In the genomic region with DNA sequence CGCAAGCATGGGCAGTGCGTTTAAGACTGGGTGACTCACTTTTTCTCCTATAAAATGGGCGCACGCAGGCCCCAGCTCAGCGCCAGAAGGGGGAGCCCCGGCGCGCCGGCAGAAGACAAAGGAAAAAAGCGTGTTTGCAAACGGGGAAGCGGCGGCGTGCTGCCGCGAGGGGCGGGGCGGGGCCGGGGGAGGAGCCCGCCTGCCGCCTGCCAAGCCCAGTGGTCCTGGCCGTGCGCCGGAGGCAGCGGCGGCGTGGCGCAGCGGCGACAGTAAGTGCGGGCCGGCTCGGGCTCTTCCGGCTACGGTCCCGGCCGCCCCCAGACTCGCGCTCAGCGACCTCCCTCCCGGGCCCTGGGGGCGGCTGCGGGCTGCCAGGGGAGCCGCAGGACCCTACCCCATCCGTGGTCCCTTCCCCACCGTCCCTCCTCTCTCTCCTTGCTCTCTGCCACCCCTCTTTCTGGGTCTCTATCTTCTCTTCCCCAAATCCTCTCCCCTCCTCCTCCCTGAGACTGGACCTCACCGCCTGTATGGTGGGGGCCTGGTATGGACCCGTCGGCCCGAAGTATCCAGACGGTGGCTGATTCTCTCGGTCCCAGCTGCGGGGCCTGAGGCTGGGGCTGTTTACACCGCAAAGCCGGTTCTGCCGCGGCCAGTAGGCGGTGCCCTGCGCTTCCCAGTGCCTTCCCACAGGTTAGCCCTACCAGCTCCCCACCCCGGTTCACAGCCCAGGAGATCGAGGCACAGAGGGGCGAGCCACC, we compare ENCODE assay signal across 8 cellular contexts. TPM values are rescaled to one million over a fixed set of nuclear protein-coding genes. Genes with fewer than 3 reads are reported as not detected.
DNase-seq lines count a peak whose midpoint lies in the region; ATAC-seq, FAIRE-seq and TF ChIP-seq lines count a peak whose summit lies in the region.

A gene (plus strand): TSS at position 218 of the 758 bp plus-strand sequence. CDS start 51 bp downstream, at position 269.

- TF ChIP-seq CTCF in Loucy (conservative IDR thresholded peaks at IDR 0.05; ENCODE audit: low read length) (peak; percentile 67), pancreas (IDR thresholded peaks at IDR 0.05) (peak; percentile 14 to 42 (median 26)), thyroid gland (IDR thresholded peaks at IDR 0.05) (peak; percentile 20 to 79 (median 68))

- ATAC-seq in SK-N-SH treated with all-trans-retinoic acid at 6 μM for 48 hours (peak; percentile 93), Right ventricle myocardium superior (ENCODE audit: poor library complexity) (peak; percentile 97), pancreas (peak; percentile 94 to 96 (median 95))
- peak; percentile 91 to 92 for ATAC-seq in activated naive CD4-positive, alpha-beta T cell treated with anti-CD3 and anti-CD28 coated beads, Interleukin-2, amount 50 U/mL, for 72 hours

- H3K4me3 ChIP-seq in GM23248 (peak within 1 kb of the TSS; percentile 95), Loucy (ENCODE audit: low read length, poor library complexity, severe bottlenecking) (peak within 1 kb of the TSS; percentile 97), pancreas (peak within 1 kb of the TSS; percentile 57 to 87 (median 78)), thyroid gland (replicated peaks in 1 of 3) (peak within 1 kb of the TSS; percentile 67 to 70 (median 69))

- in situ Hi-C loops in GM23248 (cut with MboI), result no loop called here

- H3F3A ChIP-seq in GM23248 (ENCODE audit: insufficient read depth) (no peaks in the 10 kb centered on the region), Loucy (ENCODE audit: low read depth) (peaks cover 9% of the 10 kb centered on the region; the same call in 1 of the 2 replicates)

- no peaks in the 10 kb centered on the region for H4K20me1 ChIP-seq in GM23248 (ENCODE audit: insufficient read depth)
- H4K20me1 ChIP-seq in Loucy (ENCODE audit: insufficient read depth, low read length, poor library complexity, severe bottlenecking), result no peaks in the 10 kb centered on the region

- H3K36me3 ChIP-seq in GM23248 (ENCODE audit: low read depth), result no peaks in the 10 kb centered on the region
- H3K36me3 ChIP-seq in Loucy (ENCODE audit: insufficient read depth, low read length), result no peaks in the 10 kb centered on the region
- H3K36me3 ChIP-seq in pancreas, result no peaks in the 10 kb centered on the region
- peaks cover 0 to 3% of the 10 kb centered on the region in 2 donors for H3K36me3 ChIP-seq in thyroid gland

- peak within 1 kb of the TSS; percentile 85 for H3K9ac ChIP-seq in GM23248
- peak within 1 kb of the TSS; percentile 91 for H3K9ac ChIP-seq in Loucy (ENCODE audit: low read depth, low read length, poor library complexity, severe bottlenecking)

- H3K9me3 Mint-ChIP-seq in activated naive CD4-positive, alpha-beta T cell treated with anti-CD3 and anti-CD28 coated beads, Interleukin-2, amount 50 U/mL, for 72 hours, result peaks cover 0 to 3% of the 10 kb centered on the region in 2 donors

- peak in 1 of 2 donors; percentile 76 for TF ChIP-seq POLR2A in thyroid gland (IDR thresholded peaks at IDR 0.05)

- intact Hi-C loops in Right ventricle myocardium superior (cut with DNase I), result loop anchor here (5.0 to 10.0 kb wide), 4 partner anchors 256 to 576 kb away; no protein-coding TSS in a partner anchor
- intact Hi-C loops in pancreas (cut with DNase I), result loop anchor here in 2 of 3 donors (10.0 kb wide), 3 partner anchors 246 to 286 kb away; no protein-coding TSS in a partner anchor
- intact Hi-C loops in thyroid gland (cut with DNase I), result loop anchor here (5.0 kb wide), 3 partner anchors 253 to 493 kb away; no protein-coding TSS in a partner anchor

- H3K9me2 ChIP-seq in GM23248 (ENCODE audit: insufficient read depth) (no peaks in the 10 kb centered on the region), Loucy (replicated peaks; ENCODE audit: low read depth, low read length) (no peaks in the 10 kb centered on the region)

- H2AFZ ChIP-seq in GM23248, result peak within 1 kb of the TSS; percentile 97
- H2AFZ ChIP-seq in Loucy (ENCODE audit: low read length), result peak within 1 kb of the TSS; percentile 99

- peak; percentile 81 for DNase-seq in EL
- peak; percentile 92 for DNase-seq in GM23248
- DNase-seq in activated naive CD4-positive, alpha-beta T cell treated with anti-CD3 and anti-CD28 coated beads, Interleukin-2, amount 50 U/mL, for 72 hours (ENCODE audit: low spot score in 2 of 2), result peak; percentile 80 to 92
- peak; percentile 88 for DNase-seq in Right ventricle myocardium superior
- DNase-seq in pancreas, result peak; percentile 75 to 92 (median 83)
- peak; percentile 85 for DNase-seq in thyroid gland

- H3K4me2 ChIP-seq in GM23248 (ENCODE audit: unreplicated experiment), result peak within 1 kb of the TSS; percentile 93
- H3K4me2 ChIP-seq in Loucy (ENCODE audit: low read depth, low read length, poor library complexity, severe bottlenecking), result peak within 1 kb of the TSS; percentile 96

- H3K9me3 ChIP-seq in GM23248 (ENCODE audit: low read depth), result no peaks in the 10 kb centered on the region
- H3K9me3 ChIP-seq in Loucy (ENCODE audit: insufficient read depth, low read depth, low read length), result no peaks in the 10 kb centered on the region
- no peaks in the 10 kb centered on the region for H3K9me3 ChIP-seq in pancreas
- no peaks in the 10 kb centered on the region for H3K9me3 ChIP-seq in thyroid gland

- 1 to 3% methylated on average over 31 to 55 of the region's 62 CpGs for WGBS in GM23248 (ENCODE audit: low coverage in 1 of 2, low lambda C conversion rate in 2 of 2, missing lambda C conversion rate in 2 of 2), 2 experiments
- 1% methylated on average over 61 to 62 of the region's 62 CpGs for WGBS in pancreas, 2 donors
- 1% methylated on average over 30 to 53 of the region's 62 CpGs for WGBS in thyroid gland, 2 donors

- peaks cover 6 to 7% of the 10 kb centered on the region in 2 donors for H3K36me3 Mint-ChIP-seq in activated naive CD4-positive, alpha-beta T cell treated with anti-CD3 and anti-CD28 coated beads, Interleukin-2, amount 50 U/mL, for 72 hours

- H3K27ac ChIP-seq in GM23248, result no peak within 1 kb of the TSS
- peak within 1 kb of the TSS in 2 of 4 donors; percentile 59 to 67 for H3K27ac ChIP-seq in pancreas
- H3K27ac ChIP-seq in thyroid gland, result peak within 1 kb of the TSS; percentile 77 to 80 (median 78)

- no peak for FAIRE-seq in pancreas (lab: Jason Lieb, UNC)

- peaks cover under 1% of the 10 kb centered on the region; the same call in 1 of the 2 replicates for H3K4me1 ChIP-seq in GM23248 (ENCODE audit: insufficient read depth)
- H3K4me1 ChIP-seq in Loucy (ENCODE audit: insufficient read depth, low read length, poor library complexity, severe bottlenecking), result peaks cover 54% of the 10 kb centered on the region
- peaks cover 0 to 6% (median 0%) of the 10 kb centered on the region in 3 donors for H3K4me1 ChIP-seq in pancreas
- peaks cover 14 to 32% of the 10 kb centered on the region in 2 donors for H3K4me1 ChIP-seq in thyroid gland

- H3K79me2 ChIP-seq in GM23248 (ENCODE audit: insufficient read depth), result no peaks in the 10 kb centered on the region
- peaks cover 25% of the 10 kb centered on the region for H3K79me2 ChIP-seq in Loucy (ENCODE audit: insufficient read depth, low read length)

- peak within 1 kb of the TSS; percentile 88 to 93 for H3K27ac Mint-ChIP-seq in activated naive CD4-positive, alpha-beta T cell treated with anti-CD3 and anti-CD28 coated beads, Interleukin-2, amount 50 U/mL, for 72 hours

- H3K27me3 ChIP-seq in GM23248 (replicated peaks; ENCODE audit: insufficient read depth) (no peaks in the 10 kb centered on the region), Loucy (ENCODE audit: insufficient read depth, low read length, poor library complexity, severe bottlenecking) (no peaks in the 10 kb centered on the region), pancreas (no peaks in the 10 kb centered on the region), thyroid gland (no peaks in the 10 kb centered on the region)

TF ChIP-seq in SK-N-SH treated with all-trans-retinoic acid at 6 μM for 48 hours, 23 proteins besides CTCF, POLR2A, EP300 and RAD21:
- TF ChIP-seq ZNF70 (CRISPR knock-in tag; IDR thresholded peaks at IDR 0.05) (no peak), RARB (CRISPR knock-in tag; IDR thresholded peaks at IDR 0.05) (no peak), OSR1 (CRISPR knock-in tag; IDR thresholded peaks at IDR 0.05) (no peak), ZNF8 (CRISPR knock-in tag; IDR thresholded peaks at IDR 0.05) (0 out of 2 replicates have a peak, but pooled peaks have one; percentile 13)
TF ChIP-seq in SK-N-SH treated with all-trans-retinoic acid at 6 μM for 48 hours: peak in this region for 1.

RNA-seq across cellular contexts. Expression of the gene that starts here (rescaled TPM):
- total RNA-seq in GM23248 (2014; rRNA removed; shearing (Covaris generic)), result 1.9 and 3.0 TPM in 2 replicates
- polyA plus RNA-seq in GM23248 (2016; fragmentation: Nextera tagmentation; extraction: Ambion mirVana) (7.3 TPM in 2 replicates), pancreas (1 to 10 TPM; 2.4 to 2.8 TPM)
- total RNA-seq in activated naive CD4-positive, alpha-beta T cell treated with anti-CD3 and anti-CD28 coated beads, Interleukin-2, amount 50 U/mL, for 72 hours, result 1 to 10 TPM; 2.0 to 2.1 TPM
- total RNA-seq in Right ventricle myocardium superior (1.8 TPM), pancreas (1 to 10 TPM; 2.2 to 7.0 (median 3.6) TPM), thyroid gland (1 to 10 TPM; 5.1 to 8.2 (median 6.7) TPM)
